Comparison of ENCODE assay signal across 16 cellular contexts in genomic region chr17:80676096-80676466, GRCh38.
DNase-seq lines count a peak whose midpoint lies in the region; TF ChIP-seq lines count a peak whose summit lies in the region.
"Had no signal": no experiment of that assay in that cellular context is flagged by ENCODE, and none has a peak within 500 bp of the region (broad histone marks: within the 10 kb centered on the region; RNA-seq: fewer than 3 reads in every experiment).

No MANE protein-coding gene starts in this region.

- intact Hi-C loops in mammary epithelial cell (cut with micrococcal nuclease) (no loop called here), breast epithelium (cut with DNase I; ENCODE audit: low total_unique reads) (no loop called here)

- peak overlapping the region; percentile 80 for H3K4me2 ChIP-seq in mammary epithelial cell (ENCODE audit: insufficient read depth, low read depth, low read length)

- H2AFZ ChIP-seq in mammary epithelial cell (ENCODE audit: low read depth, low read length): no peak overlapping the region

- WGBS in mammary epithelial cell (ENCODE audit: low coverage, missing lambda C conversion rate): over 99% methylated on average over 7 of the region's 7 CpGs

- no peak overlapping the region for H3K4me3 ChIP-seq in mammary epithelial cell (replicated peaks in 1 of 3; ENCODE audit: insufficient read depth in 1 of 3, low read depth in 2 of 3, low read length in 3 of 3)
- H3K4me3 ChIP-seq in breast epithelium: no peak overlapping the region
- H3K4me3 ChIP-seq: K562 had no signal

- TF ChIP-seq CTCF in mammary epithelial cell (conservative IDR thresholded peaks at IDR 0.05 in 1 of 2, IDR thresholded peaks at IDR 0.05 in 1 of 2; ENCODE audit: extremely low read depth in 1 of 2, insufficient read depth in 1 of 2, low read depth in 1 of 2, low read length in 2 of 2) (no peak), breast epithelium (IDR thresholded peaks at IDR 0.05) (no peak), nephron (IDR thresholded peaks at IDR 0.05; ENCODE audit: unreplicated experiment in 3 of 3) (no peak)

- H4K20me1 ChIP-seq in mammary epithelial cell (ENCODE audit: insufficient read depth, low read length): no peaks in the 10 kb centered on the region

- dilution Hi-C loops in mammary epithelial cell (cut with HindIII; ENCODE audit: low sequenced_read_pairs): no loop called here

- H3K4me1 ChIP-seq in mammary epithelial cell (ENCODE audit: insufficient read depth, low read length) (peaks cover 11% of the 10 kb centered on the region), breast epithelium (no peaks in the 10 kb centered on the region)

- H3K27me3 Mint-ChIP-seq in T-helper 1 cell treated with Interleukin-12 subunit alpha and Interleukin-12 subunit beta and Interleukin-4 antibody, amounts not matched to agents 30 μg/mL and 1 μg/mL, for 36 hours (ENCODE audit: low read depth): no peaks in the 10 kb centered on the region
- no peaks in the 10 kb centered on the region for H3K27me3 Mint-ChIP-seq in nephron (ENCODE audit: low read depth)

- peak overlapping the region; percentile 74 for H3K27ac Mint-ChIP-seq in T-helper 1 cell treated with Interleukin-12 subunit alpha and Interleukin-12 subunit beta and Interleukin-4 antibody, amounts not matched to agents 30 μg/mL and 1 μg/mL, for 36 hours
- H3K27ac Mint-ChIP-seq in nephron: peak overlapping the region; percentile 5 to 32 (median 23)

- H3K27me3 ChIP-seq in mammary epithelial cell (ENCODE audit: insufficient read depth, low read length) (no peaks in the 10 kb centered on the region), breast epithelium (no peaks in the 10 kb centered on the region)

- no peak for TF ChIP-seq POLR2A in breast epithelium (IDR thresholded peaks at IDR 0.05)

- H3K36me3 ChIP-seq in mammary epithelial cell (ENCODE audit: insufficient read depth, low read length) (no peaks in the 10 kb centered on the region), breast epithelium (no peaks in the 10 kb centered on the region)

- H3K36me3 Mint-ChIP-seq in T-helper 1 cell treated with Interleukin-12 subunit alpha and Interleukin-12 subunit beta and Interleukin-4 antibody, amounts not matched to agents 30 μg/mL and 1 μg/mL, for 36 hours (ENCODE audit: low read depth): peaks cover 22% of the 10 kb centered on the region
- peaks cover 8% of the 10 kb centered on the region for H3K36me3 Mint-ChIP-seq in nephron (ENCODE audit: low read depth)

- no peak overlapping the region for H3K9ac ChIP-seq in mammary epithelial cell (ENCODE audit: insufficient read depth, low read length)

- DNase-seq in T-helper 1 cell: no peak
- no peak for DNase-seq in mammary epithelial cell
- DNase-seq in breast epithelium (ENCODE audit: low spot score in 2 of 2): no peak
- no peak for DNase-seq in activated effector memory CD4-positive, alpha-beta T cell treated with Interleukin-2 at 50 U/mL for 16 hours
- DNase-seq in stimulated activated naive CD4-positive, alpha-beta T cell (lab: John Stamatoyannopoulos, UW): no peak
- no peak for DNase-seq in stimulated activated CD4-positive, alpha-beta T cell treated with anti-CD3 and anti-CD28 coated beads, Interleukin-4, amount 100 ng/mL, for 4 hours
- DNase-seq: NCI-H1092 treated with DMSO at 0.1 percent for 48 hours; NCI-H1694; NCI-H345; NCI-H69; NK-92 treated with Interleukin-12 subunit alpha and Interleukin-12 subunit beta, amount 100 ng/mL, for 24 hours had no signal

- in situ Hi-C loops in mammary epithelial cell (cut with MboI; ENCODE audit: low sequenced_read_pairs in 2 of 2): no loop called here

- CTCF ChIA-PET in mammary epithelial cell (lab: Charles Lee; ENCODE audit: low non-redundant PET): no interaction called here

- no peak overlapping the region for H3K4me3 Mint-ChIP-seq in T-helper 1 cell treated with Interleukin-12 subunit alpha and Interleukin-12 subunit beta and Interleukin-4 antibody, amounts not matched to agents 30 μg/mL and 1 μg/mL, for 36 hours
- H3K4me3 Mint-ChIP-seq in nephron: no peak overlapping the region

- H3K79me2 ChIP-seq in mammary epithelial cell (ENCODE audit: insufficient read depth, low read length): peaks cover 57% of the 10 kb centered on the region

- H3K4me1 Mint-ChIP-seq in T-helper 1 cell treated with Interleukin-12 subunit alpha and Interleukin-12 subunit beta and Interleukin-4 antibody, amounts not matched to agents 30 μg/mL and 1 μg/mL, for 36 hours (ENCODE audit: low read depth): peaks cover 68% of the 10 kb centered on the region
- peaks cover 50% of the 10 kb centered on the region for H3K4me1 Mint-ChIP-seq in nephron

- no peaks in the 10 kb centered on the region for H3K9me3 Mint-ChIP-seq in T-helper 1 cell treated with Interleukin-12 subunit alpha and Interleukin-12 subunit beta and Interleukin-4 antibody, amounts not matched to agents 30 μg/mL and 1 μg/mL, for 36 hours
- H3K9me3 Mint-ChIP-seq in nephron: no peaks in the 10 kb centered on the region

- BruUV-seq in mammary epithelial cell (replicated peaks; lab: Mats Ljungman, UMichigan): no TSS peak

- H3K9me3 ChIP-seq in mammary epithelial cell (replicated peaks; ENCODE audit: insufficient read depth, low read length): no peaks in the 10 kb centered on the region
- no peaks in the 10 kb centered on the region for H3K9me3 ChIP-seq in breast epithelium

- H3K27ac ChIP-seq in mammary epithelial cell (ENCODE audit: insufficient read depth, low read depth, low read length) (no peak overlapping the region), breast epithelium (no peak overlapping the region)
- H3K27ac ChIP-seq: 22Rv1, HL-60 had no signal
